16 cellular contexts compared by ENCODE assay signal in the genomic region with DNA sequence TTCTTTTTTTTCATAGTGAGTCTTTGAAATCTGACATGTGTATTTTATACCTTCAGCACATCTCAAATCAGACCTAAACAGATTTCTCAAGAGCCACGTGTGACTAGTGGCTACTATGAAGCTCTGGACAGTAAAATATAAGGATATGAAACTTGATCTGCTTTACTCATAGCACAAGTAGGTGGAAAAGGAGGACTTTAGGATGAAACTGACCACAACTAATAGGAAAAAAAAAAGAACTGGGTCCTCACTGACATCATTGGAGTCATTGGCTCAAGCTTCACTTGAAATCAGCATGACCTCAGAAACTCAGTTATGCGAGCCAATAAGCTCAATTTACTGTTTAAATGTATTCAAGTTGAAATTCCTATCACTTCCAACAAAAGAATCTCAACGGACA. TPM values are rescaled to one million over a fixed set of nuclear protein-coding genes. Genes with fewer than 3 reads are reported as not detected.
DNase-seq lines count a peak whose midpoint lies in the region; ATAC-seq and TF ChIP-seq lines count a peak whose summit lies in the region.
"Had no signal": no experiment of that assay in that cellular context is flagged by ENCODE, and none has a peak within 500 bp of the region (broad histone marks: within the 10 kb centered on the region; RNA-seq: fewer than 3 reads in every experiment).

No MANE protein-coding gene starts in this region.

- no peak overlapping the region for H3K4me3 ChIP-seq in AG09309 (ENCODE audit: control insufficient read depth, low read depth, low read length)
- H3K4me3 ChIP-seq in astrocyte of the cerebellum (ENCODE audit: low read depth, low read length): no peak overlapping the region
- H3K4me3 ChIP-seq: vagina had no signal

- DNase-seq in AG09309 (ENCODE audit: low read depth) (peak; percentile 53), HFFc6 (peak; percentile 69), astrocyte of the cerebellum (ENCODE audit: low read depth) (peak; percentile 11), glomerular visceral epithelial cell (ENCODE audit: extremely low spot score) (peak; percentile 6), islet precursor cell (no peak), ureter (ENCODE audit: low spot score) (no peak), DMS114 treated with DMSO at 0.1 percent for 48 hours (lab: John Stamatoyannopoulos, UW; ENCODE audit: unreplicated experiment) (no peak)
- DNase-seq: activated CD4-positive, alpha-beta memory T cell treated with anti-CD3 and anti-CD28 coated beads for 36 hours; activated naive CD8-positive, alpha-beta T cell treated with anti-CD3 and anti-CD28 coated beads, Interleukin-2, amount 50 U/mL, for 24 hours; Calu3; NCI-H1092 had no signal

- in situ Hi-C loops in astrocyte of the cerebellum (cut with HindIII; ENCODE audit: low sequenced_read_pairs): no loop called here

- peaks cover 20% of the 10 kb centered on the region for H3K4me1 Mint-ChIP-seq in HFFc6 (ENCODE audit: low read depth)
- H3K4me1 Mint-ChIP-seq: activated naive CD8-positive, alpha-beta T cell treated with anti-CD3 and anti-CD28 coated beads, Interleukin-2, amount 50 U/mL, for 24 hours; IgD-negative memory B cell; memory B cell had no signal

- H3K9me3 Mint-ChIP-seq in HFFc6: no peaks in the 10 kb centered on the region
- H3K9me3 Mint-ChIP-seq: activated CD4-positive, alpha-beta memory T cell treated with anti-CD3 and anti-CD28 coated beads for 36 hours; activated naive CD8-positive, alpha-beta T cell treated with anti-CD3 and anti-CD28 coated beads, Interleukin-2, amount 50 U/mL, for 24 hours; activated T-helper 1 cell treated with anti-CD3 and anti-CD28 coated beads, Interleukin-12 subunit alpha, Interleukin-12 subunit beta, Interleukin-2, Interleukin-4 antibody, amounts not matched to agents 30 ng/mL and 10 ng/mL and 1 ng/mL, durations not matched to agents 14 hours and 24 hours and 36 hours; IgD-negative memory B cell; memory B cell had no signal

- H3K27me3 Mint-ChIP-seq in HFFc6 (ENCODE audit: insufficient read depth): peaks cover 11% of the 10 kb centered on the region

- TF ChIP-seq CTCF in AG09309 (IDR thresholded peaks at IDR 0.05; ENCODE audit: control insufficient read depth, insufficient read depth, low read depth, low read length, missing control alignments) (no peak), HFFc6 (IDR thresholded peaks at IDR 0.05) (no peak), astrocyte of the cerebellum (IDR thresholded peaks at IDR 0.05; ENCODE audit: low read depth, low read length, missing control alignments) (no peak)

- H3K27ac Mint-ChIP-seq in HFFc6: no peak overlapping the region
- H3K27ac Mint-ChIP-seq: activated CD4-positive, alpha-beta memory T cell treated with anti-CD3 and anti-CD28 coated beads for 36 hours; activated naive CD8-positive, alpha-beta T cell treated with anti-CD3 and anti-CD28 coated beads, Interleukin-2, amount 50 U/mL, for 24 hours; activated T-helper 1 cell treated with anti-CD3 and anti-CD28 coated beads, Interleukin-12 subunit alpha, Interleukin-12 subunit beta, Interleukin-2, Interleukin-4 antibody, amounts not matched to agents 30 ng/mL and 10 ng/mL and 1 ng/mL, durations not matched to agents 14 hours and 24 hours and 36 hours; IgD-negative memory B cell; memory B cell had no signal

- H3K4me3 Mint-ChIP-seq in HFFc6: no peak overlapping the region
- H3K4me3 Mint-ChIP-seq: activated CD4-positive, alpha-beta memory T cell treated with anti-CD3 and anti-CD28 coated beads for 36 hours; activated naive CD8-positive, alpha-beta T cell treated with anti-CD3 and anti-CD28 coated beads, Interleukin-2, amount 50 U/mL, for 24 hours; activated T-helper 1 cell treated with anti-CD3 and anti-CD28 coated beads, Interleukin-12 subunit alpha, Interleukin-12 subunit beta, Interleukin-2, Interleukin-4 antibody, amounts not matched to agents 30 ng/mL and 10 ng/mL and 1 ng/mL, durations not matched to agents 14 hours and 24 hours and 36 hours; IgD-negative memory B cell; memory B cell had no signal

- no peaks in the 10 kb centered on the region for H3K36me3 Mint-ChIP-seq in HFFc6 (ENCODE audit: low read depth)
- H3K36me3 Mint-ChIP-seq: activated CD4-positive, alpha-beta memory T cell treated with anti-CD3 and anti-CD28 coated beads for 36 hours; IgD-negative memory B cell; memory B cell had no signal

- ATAC-seq in HG02870 (IDR thresholded peaks at IDR 0.05; ENCODE audit: unreplicated experiment): no peak
- ATAC-seq: activated naive CD8-positive, alpha-beta T cell treated with anti-CD3 and anti-CD28 coated beads, Interleukin-2, amount 50 U/mL, for 24 hours had no signal

RNA-seq across cellular contexts. Expression of gene CIT, which starts 34.0 kb away (rescaled TPM):
- 10 to 100 TPM; 23.1 to 55.5 (median 48.3) TPM for total RNA-seq in HFFc6 (2021; fragmentation: NEBNext Ultra II Directional; extraction: Animal tissue kit (Norgen Biotek cat#: 25700))
- 4.1 TPM for total RNA-seq in ureter

Comparison
In these comparisons a context has a peak if more than half of its experiments do, and no peak if none do; other contexts are left out.
1. DNase-seq: peak in AG09309 (single experiment), HFFc6 (single experiment), astrocyte of the cerebellum (single experiment) and glomerular visceral epithelial cell (single experiment); none in islet precursor cell (single experiment), ureter (single experiment) and DMS114 treated with DMSO at 0.1 percent for 48 hours (single experiment).